In the genomic region with DNA sequence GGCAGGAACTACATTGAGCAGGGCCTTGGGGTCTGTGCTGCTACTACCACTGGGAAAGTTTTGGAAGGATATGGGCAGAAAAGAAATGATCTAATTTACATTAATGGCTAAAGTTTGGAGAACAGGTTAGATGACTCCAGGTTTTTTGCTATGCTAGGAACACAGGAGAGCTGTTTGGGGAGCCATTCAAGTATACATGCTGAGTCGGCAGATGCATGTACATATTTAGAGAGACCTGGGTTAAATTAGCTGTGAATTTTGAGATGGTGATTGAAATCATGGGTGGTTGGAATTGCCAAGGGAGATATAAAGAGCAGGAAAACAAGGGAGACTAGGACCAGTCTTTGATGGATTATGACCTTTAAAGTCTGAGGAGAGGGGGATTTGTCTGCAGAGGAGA, we compare ENCODE assay signal across 3 cellular contexts.
A peak's percentile ranks its signal among the peaks of the same experiment; 100 is the strongest.
TF ChIP-seq lines count a peak whose summit lies in the region.

No MANE protein-coding gene starts in this region.

TF ChIP-seq in A549, 52 proteins besides CTCF, POLR2A, EP300 and RAD21:
- TF ChIP-seq, protein P1, sequence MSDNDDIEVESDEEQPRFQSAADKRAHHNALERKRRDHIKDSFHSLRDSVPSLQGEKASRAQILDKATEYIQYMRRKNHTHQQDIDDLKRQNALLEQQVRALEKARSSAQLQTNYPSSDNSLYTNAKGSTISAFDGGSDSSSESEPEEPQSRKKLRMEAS (IDR thresholded peaks at IDR 0.05) = no peak
- no peak for TF ChIP-seq HOXB13 (CRISPR knock-in tag; IDR thresholded peaks at IDR 0.05; ENCODE audit: low read depth)
- peak; percentile 48 for TF ChIP-seq MAFK (IDR thresholded peaks at IDR 0.05; ENCODE audit: partially characterized antibody)
- no peak for TF ChIP-seq EHMT2 (IDR thresholded peaks at IDR 0.05; ENCODE audit: low read depth)
- TF ChIP-seq, protein P2, sequence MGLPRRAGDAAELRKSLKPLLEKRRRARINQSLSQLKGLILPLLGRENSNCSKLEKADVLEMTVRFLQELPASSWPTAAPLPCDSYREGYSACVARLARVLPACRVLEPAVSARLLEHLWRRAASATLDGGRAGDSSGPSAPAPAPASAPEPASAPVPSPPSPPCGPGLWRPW (IDR thresholded peaks at IDR 0.05) = no peak

TF ChIP-seq in IMR-90, 13 proteins besides CTCF, POLR2A, EP300 and RAD21:
- TF ChIP-seq FOS (IDR thresholded peaks at IDR 0.05; ENCODE audit: low read depth, low read length) (no peak), MAFK (IDR thresholded peaks at IDR 0.05; ENCODE audit: low read depth, low read length) (peak; percentile 81), MXI1 (IDR thresholded peaks at IDR 0.05; ENCODE audit: borderline replicate concordance, low read depth, low read length) (no peak), NFE2L2 (IDR thresholded peaks at IDR 0.05; ENCODE audit: low read depth, low read length) (no peak), SMC3 (IDR thresholded peaks at IDR 0.05; ENCODE audit: low read depth, low read length) (no peak), RCOR1 (IDR thresholded peaks at IDR 0.05; ENCODE audit: insufficient replicate concordance, low read length) (no peak), CHD1 (IDR thresholded peaks at IDR 0.05; ENCODE audit: low read depth, low read length) (no peak)
- TF ChIP-seq, protein P3, sequence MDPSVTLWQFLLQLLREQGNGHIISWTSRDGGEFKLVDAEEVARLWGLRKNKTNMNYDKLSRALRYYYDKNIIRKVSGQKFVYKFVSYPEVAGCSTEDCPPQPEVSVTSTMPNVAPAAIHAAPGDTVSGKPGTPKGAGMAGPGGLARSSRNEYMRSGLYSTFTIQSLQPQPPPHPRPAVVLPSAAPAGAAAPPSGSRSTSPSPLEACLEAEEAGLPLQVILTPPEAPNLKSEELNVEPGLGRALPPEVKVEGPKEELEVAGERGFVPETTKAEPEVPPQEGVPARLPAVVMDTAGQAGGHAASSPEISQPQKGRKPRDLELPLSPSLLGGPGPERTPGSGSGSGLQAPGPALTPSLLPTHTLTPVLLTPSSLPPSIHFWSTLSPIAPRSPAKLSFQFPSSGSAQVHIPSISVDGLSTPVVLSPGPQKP (IDR thresholded peaks at IDR 0.05; ENCODE audit: borderline replicate concordance, low read depth, low read length) = no peak

TF ChIP-seq in K562, 482 proteins besides CTCF, POLR2A, EP300 and RAD21:
- TF ChIP-seq ZNF79 (CRISPR knock-in tag; IDR thresholded peaks at IDR 0.05; ENCODE audit: low read depth) = no peak
- TF ChIP-seq C11orf30 (IDR thresholded peaks at IDR 0.05; ENCODE audit: low read depth) = peak; percentile 91
- TF ChIP-seq HIVEP1 (CRISPR knock-in tag; IDR thresholded peaks at IDR 0.05) = no peak
- TF ChIP-seq, protein P4, sequence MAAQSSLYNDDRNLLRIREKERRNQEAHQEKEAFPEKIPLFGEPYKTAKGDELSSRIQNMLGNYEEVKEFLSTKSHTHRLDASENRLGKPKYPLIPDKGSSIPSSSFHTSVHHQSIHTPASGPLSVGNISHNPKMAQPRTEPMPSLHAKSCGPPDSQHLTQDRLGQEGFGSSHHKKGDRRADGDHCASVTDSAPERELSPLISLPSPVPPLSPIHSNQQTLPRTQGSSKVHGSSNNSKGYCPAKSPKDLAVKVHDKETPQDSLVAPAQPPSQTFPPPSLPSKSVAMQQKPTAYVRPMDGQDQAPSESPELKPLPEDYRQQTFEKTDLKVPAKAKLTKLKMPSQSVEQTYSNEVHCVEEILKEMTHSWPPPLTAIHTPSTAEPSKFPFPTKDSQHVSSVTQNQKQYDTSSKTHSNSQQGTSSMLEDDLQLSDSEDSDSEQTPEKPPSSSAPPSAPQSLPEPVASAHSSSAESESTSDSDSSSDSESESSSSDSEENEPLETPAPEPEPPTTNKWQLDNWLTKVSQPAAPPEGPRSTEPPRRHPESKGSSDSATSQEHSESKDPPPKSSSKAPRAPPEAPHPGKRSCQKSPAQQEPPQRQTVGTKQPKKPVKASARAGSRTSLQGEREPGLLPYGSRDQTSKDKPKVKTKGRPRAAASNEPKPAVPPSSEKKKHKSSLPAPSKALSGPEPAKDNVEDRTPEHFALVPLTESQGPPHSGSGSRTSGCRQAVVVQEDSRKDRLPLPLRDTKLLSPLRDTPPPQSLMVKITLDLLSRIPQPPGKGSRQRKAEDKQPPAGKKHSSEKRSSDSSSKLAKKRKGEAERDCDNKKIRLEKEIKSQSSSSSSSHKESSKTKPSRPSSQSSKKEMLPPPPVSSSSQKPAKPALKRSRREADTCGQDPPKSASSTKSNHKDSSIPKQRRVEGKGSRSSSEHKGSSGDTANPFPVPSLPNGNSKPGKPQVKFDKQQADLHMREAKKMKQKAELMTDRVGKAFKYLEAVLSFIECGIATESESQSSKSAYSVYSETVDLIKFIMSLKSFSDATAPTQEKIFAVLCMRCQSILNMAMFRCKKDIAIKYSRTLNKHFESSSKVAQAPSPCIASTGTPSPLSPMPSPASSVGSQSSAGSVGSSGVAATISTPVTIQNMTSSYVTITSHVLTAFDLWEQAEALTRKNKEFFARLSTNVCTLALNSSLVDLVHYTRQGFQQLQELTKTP (IDR thresholded peaks at IDR 0.05; ENCODE audit: low read depth in 1 of 2, partially characterized antibody in 2 of 2) = no peak
- TF ChIP-seq STAT5B (CRISPR knock-in tag; IDR thresholded peaks at IDR 0.05) = no peak
- TF ChIP-seq MAFF (IDR thresholded peaks at IDR 0.05; ENCODE audit: low read length) = peak; percentile 81
- peak; percentile 93 for TF ChIP-seq ZNF316 (IDR thresholded peaks at IDR 0.05)
- TF ChIP-seq, protein P5, sequence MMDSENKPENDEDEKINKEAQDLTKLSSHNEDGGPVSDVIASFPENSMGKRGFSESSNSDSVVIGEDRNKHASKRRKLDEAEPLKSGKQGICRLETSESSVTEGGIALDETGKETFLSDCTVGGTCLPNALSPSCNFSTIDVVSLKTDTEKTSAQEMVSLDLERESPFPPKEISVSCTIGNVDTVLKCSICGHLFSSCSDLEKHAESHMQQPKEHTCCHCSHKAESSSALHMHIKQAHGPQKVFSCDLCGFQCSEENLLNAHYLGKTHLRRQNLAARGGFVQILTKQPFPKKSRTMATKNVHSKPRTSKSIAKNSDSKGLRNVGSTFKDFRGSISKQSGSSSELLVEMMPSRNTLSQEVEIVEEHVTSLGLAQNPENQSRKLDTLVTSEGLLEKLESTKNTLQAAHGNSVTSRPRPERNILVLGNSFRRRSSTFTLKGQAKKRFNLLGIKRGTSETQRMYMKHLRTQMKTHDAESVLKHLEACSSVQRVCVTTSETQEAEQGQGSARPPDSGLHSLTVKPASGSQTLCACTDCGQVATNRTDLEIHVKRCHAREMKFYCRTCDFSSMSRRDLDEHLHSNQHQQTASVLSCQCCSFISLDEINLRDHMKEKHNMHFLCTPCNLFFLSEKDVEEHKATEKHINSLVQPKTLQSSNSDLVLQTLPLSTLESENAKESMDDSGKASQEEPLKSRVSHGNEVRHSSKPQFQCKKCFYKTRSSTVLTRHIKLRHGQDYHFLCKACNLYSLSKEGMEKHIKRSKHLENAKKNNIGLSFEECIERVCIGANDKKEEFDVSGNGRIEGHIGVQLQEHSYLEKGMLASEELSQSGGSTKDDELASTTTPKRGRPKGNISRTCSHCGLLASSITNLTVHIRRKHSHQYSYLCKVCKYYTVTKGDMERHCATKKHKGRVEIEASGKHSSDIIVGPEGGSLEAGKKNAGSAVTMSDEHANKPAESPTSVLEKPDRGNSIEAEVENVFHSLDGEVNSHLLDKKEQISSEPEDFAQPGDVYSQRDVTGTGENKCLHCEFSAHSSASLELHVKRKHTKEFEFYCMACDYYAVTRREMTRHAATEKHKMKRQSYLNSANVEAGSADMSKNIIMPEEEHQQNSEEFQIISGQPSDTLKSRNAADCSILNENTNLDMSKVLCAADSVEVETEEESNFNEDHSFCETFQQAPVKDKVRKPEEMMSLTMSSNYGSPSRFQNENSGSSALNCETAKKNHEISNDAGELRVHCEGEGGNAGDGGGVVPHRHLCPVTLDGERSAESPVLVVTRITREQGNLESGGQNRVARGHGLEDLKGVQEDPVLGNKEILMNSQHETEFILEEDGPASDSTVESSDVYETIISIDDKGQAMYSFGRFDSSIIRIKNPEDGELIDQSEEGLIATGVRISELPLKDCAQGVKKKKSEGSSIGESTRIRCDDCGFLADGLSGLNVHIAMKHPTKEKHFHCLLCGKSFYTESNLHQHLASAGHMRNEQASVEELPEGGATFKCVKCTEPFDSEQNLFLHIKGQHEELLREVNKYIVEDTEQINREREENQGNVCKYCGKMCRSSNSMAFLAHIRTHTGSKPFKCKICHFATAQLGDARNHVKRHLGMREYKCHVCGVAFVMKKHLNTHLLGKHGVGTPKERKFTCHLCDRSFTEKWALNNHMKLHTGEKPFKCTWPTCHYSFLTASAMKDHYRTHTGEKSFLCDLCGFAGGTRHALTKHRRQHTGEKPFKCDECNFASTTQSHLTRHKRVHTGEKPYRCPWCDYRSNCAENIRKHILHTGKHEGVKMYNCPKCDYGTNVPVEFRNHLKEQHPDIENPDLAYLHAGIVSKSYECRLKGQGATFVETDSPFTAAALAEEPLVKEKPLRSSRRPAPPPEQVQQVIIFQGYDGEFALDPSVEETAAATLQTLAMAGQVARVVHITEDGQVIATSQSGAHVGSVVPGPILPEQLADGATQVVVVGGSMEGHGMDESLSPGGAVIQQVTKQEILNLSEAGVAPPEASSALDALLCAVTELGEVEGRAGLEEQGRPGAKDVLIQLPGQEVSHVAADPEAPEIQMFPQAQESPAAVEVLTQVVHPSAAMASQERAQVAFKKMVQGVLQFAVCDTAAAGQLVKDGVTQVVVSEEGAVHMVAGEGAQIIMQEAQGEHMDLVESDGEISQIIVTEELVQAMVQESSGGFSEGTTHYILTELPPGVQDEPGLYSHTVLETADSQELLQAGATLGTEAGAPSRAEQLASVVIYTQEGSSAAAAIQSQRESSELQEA (IDR thresholded peaks at IDR 0.05; ENCODE audit: low read depth) = no peak
- TF ChIP-seq MAFG (tag; conservative IDR thresholded peaks at IDR 0.05) = peak; percentile 85
- TF ChIP-seq, protein P6, sequence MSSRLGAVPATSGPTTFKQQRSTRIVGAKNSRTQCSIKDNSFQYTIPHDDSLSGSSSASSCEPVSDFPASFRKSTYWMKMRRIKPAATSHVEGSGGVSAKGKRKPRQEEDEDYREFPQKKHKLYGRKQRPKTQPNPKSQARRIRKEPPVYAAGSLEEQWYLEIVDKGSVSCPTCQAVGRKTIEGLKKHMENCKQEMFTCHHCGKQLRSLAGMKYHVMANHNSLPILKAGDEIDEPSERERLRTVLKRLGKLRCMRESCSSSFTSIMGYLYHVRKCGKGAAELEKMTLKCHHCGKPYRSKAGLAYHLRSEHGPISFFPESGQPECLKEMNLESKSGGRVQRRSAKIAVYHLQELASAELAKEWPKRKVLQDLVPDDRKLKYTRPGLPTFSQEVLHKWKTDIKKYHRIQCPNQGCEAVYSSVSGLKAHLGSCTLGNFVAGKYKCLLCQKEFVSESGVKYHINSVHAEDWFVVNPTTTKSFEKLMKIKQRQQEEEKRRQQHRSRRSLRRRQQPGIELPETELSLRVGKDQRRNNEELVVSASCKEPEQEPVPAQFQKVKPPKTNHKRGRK (tag; IDR thresholded peaks at IDR 0.05) = no peak
- peak; percentile 85 for TF ChIP-seq MAFK (IDR thresholded peaks at IDR 0.05; ENCODE audit: low read length)
